ENCODE assay signal across 8 cellular contexts in the genomic region with DNA sequence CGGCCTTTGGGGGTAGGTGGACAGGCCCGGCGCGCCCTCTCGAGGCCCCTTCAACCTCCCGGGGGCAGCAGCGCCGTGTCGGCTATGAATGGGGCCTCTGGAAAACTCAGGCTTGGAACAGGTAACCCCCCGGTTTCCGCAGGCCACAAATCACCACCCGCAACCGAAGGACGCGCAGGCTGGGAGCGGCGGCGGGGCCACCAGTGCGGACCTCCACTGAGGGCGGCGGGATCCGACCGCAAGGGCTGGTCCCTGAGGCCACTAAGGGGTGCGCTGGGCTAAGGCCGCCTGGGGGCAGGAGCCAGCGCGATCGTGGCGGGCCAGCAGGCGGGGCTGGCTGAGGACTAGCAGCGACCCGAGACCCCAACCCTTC. TPM values are rescaled to one million over a fixed set of nuclear protein-coding genes. Genes with fewer than 3 reads are reported as not detected.
DNase-seq lines count a peak whose midpoint lies in the region; ATAC-seq and TF ChIP-seq lines count a peak whose summit lies in the region.

No MANE protein-coding gene starts in this region.

- H3K36me3 Mint-ChIP-seq in activated naive CD4-positive, alpha-beta T cell treated with anti-CD3 and anti-CD28 coated beads for 36 hours (ENCODE audit: low read depth), result peaks cover 47% of the 10 kb centered on the region

- peak; percentile 27 for TF ChIP-seq CTCF in parathyroid adenoma (IDR thresholded peaks at IDR 0.05)

- H3K27me3 Mint-ChIP-seq in activated naive CD4-positive, alpha-beta T cell treated with anti-CD3 and anti-CD28 coated beads for 36 hours (ENCODE audit: low read depth), result peaks cover 2% of the 10 kb centered on the region

- H3K4me1 Mint-ChIP-seq in activated naive CD4-positive, alpha-beta T cell treated with anti-CD3 and anti-CD28 coated beads for 36 hours (ENCODE audit: low read depth), result peaks cover 64% of the 10 kb centered on the region

- under 1% methylated on average over 32 of the region's 32 CpGs for WGBS in HUES64

- H2AFZ ChIP-seq in parathyroid adenoma, result peak overlapping the region; percentile 90

- in situ Hi-C loops in KBM-7 (cut with MboI; ENCODE audit: low pct_unique_long_range_greater_than_20kb, low sequenced_read_pairs), result loop anchor here (25.0 kb wide), 1 partner anchor 357 kb away; a partner anchor contains a TSS

- H3K9me3 Mint-ChIP-seq in activated naive CD4-positive, alpha-beta T cell treated with anti-CD3 and anti-CD28 coated beads for 36 hours, result no peaks in the 10 kb centered on the region

- ATAC-seq in GM21381 (IDR thresholded peaks at IDR 0.05; ENCODE audit: unreplicated experiment) (peak; percentile 14), Right ventricle myocardium inferior (peak; percentile 49)

- H3K4me3 ChIP-seq in GM08714 (ENCODE audit: low read length) (peak overlapping the region; percentile 78), HUES64 (ENCODE audit: low read length) (peak overlapping the region; percentile 91), parathyroid adenoma (ENCODE audit: low read depth, low read length) (peak overlapping the region; percentile 100)

- peak overlapping the region; percentile 95 for H3K27ac Mint-ChIP-seq in activated naive CD4-positive, alpha-beta T cell treated with anti-CD3 and anti-CD28 coated beads for 36 hours

- H3K9me3 ChIP-seq in HUES64 (ENCODE audit: insufficient read depth, low read depth, low read length) (no peaks in the 10 kb centered on the region), parathyroid adenoma (ENCODE audit: control insufficient read depth, low read length) (no peaks in the 10 kb centered on the region)

- H3K9ac ChIP-seq in HUES64 (ENCODE audit: low read depth, low read length) (peak overlapping the region; percentile 100), parathyroid adenoma (peak overlapping the region; percentile 55)

- H3K4me1 ChIP-seq in HUES64 (ENCODE audit: insufficient read depth, low read length) (peaks cover 4% of the 10 kb centered on the region; the same call in 1 of the 2 replicates), parathyroid adenoma (peaks cover 18% of the 10 kb centered on the region)

- peaks cover 17% of the 10 kb centered on the region for H3K27me3 ChIP-seq in HUES64 (ENCODE audit: insufficient read depth, low read length)
- H3K27me3 ChIP-seq in parathyroid adenoma (ENCODE audit: control insufficient read depth, insufficient read depth, low read length), result no peaks in the 10 kb centered on the region

- H3K4me2 ChIP-seq in parathyroid adenoma (ENCODE audit: low read length), result peak overlapping the region; percentile 96

- CTCF ChIA-PET in activated naive CD4-positive, alpha-beta T cell treated with anti-CD3 and anti-CD28 coated beads for 36 hours (lab: Charles Lee), result interaction anchor here (0.6 to 2.1 kb wide), 3 partner anchors 9 to 21 kb away, joined by 3 to 11 read pairs (median 5); no protein-coding TSS in a partner anchor

- peaks cover 13% of the 10 kb centered on the region for H3K79me2 ChIP-seq in parathyroid adenoma

- peak overlapping the region; percentile 95 for H3K27ac ChIP-seq in HUES64 (ENCODE audit: low read depth, low read length)
- peak overlapping the region; percentile 100 for H3K27ac ChIP-seq in parathyroid adenoma

- intact Hi-C loops in activated naive CD4-positive, alpha-beta T cell treated with anti-CD3 and anti-CD28 coated beads for 36 hours (cut with micrococcal nuclease), result loop anchor here (1.0 to 5.0 kb wide), 10 partner anchors 13 to 814 kb away; a partner anchor contains a TSS
- intact Hi-C loops in Right ventricle myocardium inferior (cut with DNase I), result loop anchor here (2.0 to 10.0 kb wide), 2 partner anchors 17 to 345 kb away; a partner anchor contains a TSS

- peak; percentile 64 for DNase-seq in activated naive CD4-positive, alpha-beta T cell treated with anti-CD3 and anti-CD28 coated beads for 36 hours
- peak; percentile 79 for DNase-seq in Right ventricle myocardium inferior (ENCODE audit: missing footprints)
- DNase-seq in putamen (ENCODE audit: low spot score), result no peak
- no peak for DNase-seq in KBM-7

- H3K36me3 ChIP-seq in HUES64 (ENCODE audit: insufficient read depth, low read length), result peaks cover 56% of the 10 kb centered on the region
- H3K36me3 ChIP-seq in parathyroid adenoma (ENCODE audit: control insufficient read depth, insufficient read depth, low read length), result no peaks in the 10 kb centered on the region

- H3K4me3 Mint-ChIP-seq in activated naive CD4-positive, alpha-beta T cell treated with anti-CD3 and anti-CD28 coated beads for 36 hours, result peak overlapping the region; percentile 83

RNA-seq across cellular contexts. Expression of a gene that starts 0.7 kb away (rescaled TPM):
- 352 TPM for polyA plus RNA-seq in HUES64 (2013, experiment 1 of 2)
- polyA plus RNA-seq in HUES64 (2013, experiment 2 of 2), result 363 TPM
- total RNA-seq in activated naive CD4-positive, alpha-beta T cell treated with anti-CD3 and anti-CD28 coated beads for 36 hours, result 100 to 1,000 TPM; 589 to 609 TPM
- 204 TPM for total RNA-seq in Right ventricle myocardium inferior

RNA-seq across cellular contexts. Expression of a gene that starts 12.9 kb away (rescaled TPM):
- polyA plus RNA-seq in HUES64 (2013, experiment 1 of 2), result 99.3 TPM
- 85.9 TPM for polyA plus RNA-seq in HUES64 (2013, experiment 2 of 2)
- 10 to 100 TPM; 52.0 to 56.2 TPM for total RNA-seq in activated naive CD4-positive, alpha-beta T cell treated with anti-CD3 and anti-CD28 coated beads for 36 hours
- total RNA-seq in Right ventricle myocardium inferior, result 61.9 TPM

RNA-seq across cellular contexts. Expression of a gene that starts 17.6 kb away (rescaled TPM):
- 24.8 TPM for polyA plus RNA-seq in HUES64 (2013, experiment 1 of 2)
- polyA plus RNA-seq in HUES64 (2013, experiment 2 of 2), result 23.8 TPM
- 10 to 100 TPM; 33.3 to 35.1 TPM for total RNA-seq in activated naive CD4-positive, alpha-beta T cell treated with anti-CD3 and anti-CD28 coated beads for 36 hours
- 17.3 TPM for total RNA-seq in Right ventricle myocardium inferior

RNA-seq across cellular contexts. Expression of a gene that starts 50.9 kb away (rescaled TPM):
- polyA plus RNA-seq in HUES64 (2013, experiment 1 of 2), result 0.30 TPM
- polyA plus RNA-seq in HUES64 (2013, experiment 2 of 2), result 0.38 TPM
- under 1 TPM; 0.27 to 0.31 TPM for total RNA-seq in activated naive CD4-positive, alpha-beta T cell treated with anti-CD3 and anti-CD28 coated beads for 36 hours
- not detected for total RNA-seq in Right ventricle myocardium inferior

Comparison
In these comparisons a context has a peak if more than half of its experiments do, and no peak if none do; other contexts are left out.
1. DNase-seq: peak in activated naive CD4-positive, alpha-beta T cell treated with anti-CD3 and anti-CD28 coated beads for 36 hours (single experiment) and Right ventricle myocardium inferior (single experiment); none in putamen (single experiment) and KBM-7 (single experiment).
2. Peak in every context shown above with its lines, with median percentiles within 50 percentile points of each other: H3K4me3 ChIP-seq.